Comparison of ENCODE assay signal across 11 cellular contexts in the genomic region with DNA sequence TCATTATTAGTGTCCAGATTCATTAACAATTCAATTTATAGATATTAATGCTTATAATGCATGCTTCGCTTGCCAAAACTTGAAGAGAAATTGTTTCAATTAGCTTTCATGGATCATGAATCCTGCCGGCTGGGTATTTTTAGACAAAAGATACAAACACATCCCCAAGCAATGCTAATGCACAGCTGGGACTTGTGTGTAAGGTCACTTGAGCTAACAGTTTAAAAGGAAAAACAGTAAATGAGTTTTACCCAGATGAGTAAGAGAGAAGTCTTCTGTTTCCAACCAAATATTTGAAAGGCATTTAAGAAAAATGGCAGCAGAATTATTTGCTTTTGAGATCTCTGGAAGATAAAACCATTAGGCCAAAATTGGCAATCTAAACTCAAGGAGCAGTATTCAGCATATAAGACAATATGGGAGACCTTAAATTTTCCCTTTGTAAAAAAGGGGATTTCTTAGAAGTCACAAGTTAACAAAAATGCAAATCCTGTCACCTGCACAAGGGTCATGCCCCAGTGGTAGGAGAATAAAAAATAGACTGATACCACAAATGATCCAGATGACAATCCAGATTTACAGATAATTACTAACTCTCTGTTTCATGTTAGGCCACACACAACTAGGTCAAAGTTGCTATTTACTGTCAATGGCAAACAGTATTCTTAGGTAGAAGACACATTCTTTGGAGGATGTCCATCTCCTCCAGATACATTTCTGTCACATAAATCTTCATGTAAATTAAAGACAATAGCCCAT.
DNase-seq lines count a peak whose midpoint lies in the region; ATAC-seq and TF ChIP-seq lines count a peak whose summit lies in the region.
"Had no signal": no experiment of that assay in that cellular context is flagged by ENCODE, and none has a peak within 500 bp of the region (broad histone marks: within the 10 kb centered on the region; RNA-seq: fewer than 3 reads in every experiment).

No MANE protein-coding gene starts in this region.

- no peak for TF ChIP-seq CTCF in tibial artery (IDR thresholded peaks at IDR 0.05)
- no peak for TF ChIP-seq CTCF in testis (IDR thresholded peaks at IDR 0.05)

- ATAC-seq in GM19023 (IDR thresholded peaks at IDR 0.05; ENCODE audit: unreplicated experiment) (peak; percentile 81), GM21825 (IDR thresholded peaks at IDR 0.05; ENCODE audit: unreplicated experiment) (peak; percentile 86), HG03439 (IDR thresholded peaks at IDR 0.05; ENCODE audit: unreplicated experiment) (peak; percentile 73)

- H3K27me3 ChIP-seq in tibial artery (no peaks in the 10 kb centered on the region), testis (no peaks in the 10 kb centered on the region)

- H3K4me1 ChIP-seq in tibial artery (no peaks in the 10 kb centered on the region), testis (no peaks in the 10 kb centered on the region)

- DNase-seq in pons (ENCODE audit: low spot score): peak; percentile 11
- no peak for DNase-seq in NCI-H2081 treated with DMSO at 0.1 percent for 48 hours (lab: John Stamatoyannopoulos, UW)
- DNase-seq in tibial artery: no peak
- DNase-seq in testis: no peak
- DNase-seq: activated effector memory CD4-positive, alpha-beta T cell treated with anti-CD3 and anti-CD28 coated beads, Interleukin-2, amount 50 U/mL, for 16 hours; immature natural killer cell; NCI-H510A; T-helper 9 cell had no signal

- H3K27ac ChIP-seq in tibial artery (no peak overlapping the region), testis (no peak overlapping the region)

- H3K36me3 ChIP-seq in tibial artery (no peaks in the 10 kb centered on the region), testis (ENCODE audit: low read depth, missing control alignments) (no peaks in the 10 kb centered on the region)

- H3K4me3 ChIP-seq in tibial artery: no peak overlapping the region
- no peak overlapping the region for H3K4me3 ChIP-seq in testis

- H3K9me3 ChIP-seq in tibial artery: no peaks in the 10 kb centered on the region
- no peaks in the 10 kb centered on the region for H3K9me3 ChIP-seq in testis

- intact Hi-C loops in tibial artery (cut with DNase I; ENCODE audit: low total_unique reads): no loop called here
- intact Hi-C loops in testis (cut with DNase I; ENCODE audit: low total_unique reads): no loop called here

- 60 to 65% methylated on average over 2 of the region's 2 CpGs for WGBS in testis, 2 donors

- no peak for TF ChIP-seq POLR2A in testis (IDR thresholded peaks at IDR 0.05)
